In the genomic region with DNA sequence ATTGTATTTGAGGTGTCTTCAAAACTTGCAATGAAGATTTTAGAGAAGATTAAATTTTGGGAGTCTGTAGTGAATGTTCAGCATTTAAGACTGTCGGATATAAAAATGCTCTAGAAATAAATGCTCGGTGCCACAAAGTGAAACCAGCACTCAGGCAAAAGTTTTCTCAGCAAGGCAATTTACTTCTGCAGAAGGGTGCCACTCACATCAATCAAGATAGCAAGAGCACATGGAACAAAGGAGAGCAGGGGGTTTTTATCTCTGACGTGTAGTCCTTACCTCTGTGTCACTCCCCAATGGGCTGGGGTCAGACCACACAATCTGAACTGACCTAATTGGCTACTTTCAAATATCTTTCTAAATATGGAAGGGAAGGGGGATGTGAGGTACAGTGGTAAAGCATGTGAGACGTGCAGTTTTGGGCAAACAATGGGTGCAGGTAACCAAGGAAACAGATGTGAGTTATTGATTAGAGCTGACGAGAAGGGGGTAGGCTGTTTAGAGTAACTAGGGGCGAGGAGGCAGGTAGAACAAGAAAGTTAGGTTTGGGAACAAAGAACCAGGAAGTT, we compare ENCODE assay signal across 26 cellular contexts.
"Had no signal": no experiment of that assay in that cellular context is flagged by ENCODE, and none has a peak within 500 bp of the region (broad histone marks: within the 10 kb centered on the region; RNA-seq: fewer than 3 reads in every experiment).

No MANE protein-coding gene starts in this region.

- H3K27ac Mint-ChIP-seq: activated CD4-positive, alpha-beta T cell treated with anti-CD3 and anti-CD28 coated beads, Interleukin-2, amount 10 ng/mL, durations not matched to agents 24 days and 14 days; activated CD8-positive, alpha-beta memory T cell treated with anti-CD3 and anti-CD28 coated beads, Interleukin-2, amount 10 ng/mL, durations not matched to agents 7 days and 5 days; activated naive CD4-positive, alpha-beta T cell treated with anti-CD3 and anti-CD28 coated beads, Interleukin-2, amount 50 U/mL, for 24 hours; activated T-cell treated with anti-CD3 and anti-CD28 coated beads, Interleukin-2, amount 50 U/mL, for 24 hours; activated T-helper 1 cell treated with anti-CD3 and anti-CD28 coated beads, Interleukin-12 subunit alpha, Interleukin-12 subunit beta, Interleukin-2, Interleukin-4 antibody, amounts not matched to agents 30 ng/mL and 10 ng/mL and 1 ng/mL, durations not matched to agents 14 hours and 24 hours and 36 hours; brain; T-helper 1 cell treated with Interleukin-12 subunit alpha and Interleukin-12 subunit beta and Interleukin-4 antibody, amounts not matched to agents 30 μg/mL and 1 μg/mL, for 36 hours; WTC11 had no signal

- H3K27me3 ChIP-seq: MG63, Peyer's patch had no signal

- FAIRE-seq: astrocyte had no signal

- H3K36me3 ChIP-seq: MG63, Peyer's patch had no signal

- H3K4me3 ChIP-seq: MG63, Peyer's patch had no signal

- H3K4me1 Mint-ChIP-seq: activated CD4-positive, alpha-beta T cell treated with anti-CD3 and anti-CD28 coated beads, Interleukin-2, amount 10 ng/mL, durations not matched to agents 24 days and 14 days; activated CD8-positive, alpha-beta memory T cell treated with anti-CD3 and anti-CD28 coated beads, Interleukin-2, amount 10 ng/mL, durations not matched to agents 7 days and 5 days; activated naive CD4-positive, alpha-beta T cell treated with anti-CD3 and anti-CD28 coated beads, Interleukin-2, amount 50 U/mL, for 24 hours; brain; central memory CD8-positive, alpha-beta T cell had no signal

- H3K27ac ChIP-seq: Peyer's patch had no signal

- H3K4me1 ChIP-seq: Peyer's patch had no signal

- H3K36me3 Mint-ChIP-seq: activated CD8-positive, alpha-beta memory T cell treated with anti-CD3 and anti-CD28 coated beads, Interleukin-2, amount 10 ng/mL, durations not matched to agents 7 days and 5 days; brain had no signal

- DNase-seq: activated CD4-positive, alpha-beta T cell treated with anti-CD3 and anti-CD28 coated beads, Interleukin-2, amount 10 ng/mL, durations not matched to agents 24 days and 14 days; activated CD4-positive, alpha-beta T cell treated with anti-CD3 and anti-CD28 coated beads, Interleukin-2, amount 50 U/mL, for 48 hours; activated CD4-positive, CD25-positive, alpha-beta regulatory T cell treated with anti-CD3 and anti-CD28 coated beads, Interleukin-2, amount 50 U/mL, for 72 hours; activated CD8-positive, alpha-beta memory T cell treated with anti-CD3 and anti-CD28 coated beads, Interleukin-2, amount 10 ng/mL, durations not matched to agents 7 days and 5 days; activated effector memory CD4-positive, alpha-beta T cell treated with Interleukin-2 at 50 U/mL for 16 hours; activated naive CD4-positive, alpha-beta T cell; activated T-cell treated with anti-CD3 and anti-CD28 coated beads, Interleukin-2, amount 50 U/mL, for 24 hours; amygdala; MG63; MV-4-11; NCI-H1105; NCI-H1436; NCI-H1694 treated with DMSO at 0.1 percent for 48 hours; NCI-H2029 treated with DMSO at 0.1 percent for 48 hours; NCI-H510A treated with DMSO at 0.1 percent for 48 hours; NCI-H69; NK-92 treated with Interleukin-12 subunit alpha and Interleukin-12 subunit beta, amount 100 ng/mL, for 24 hours; Peyer's patch; SHP77 had no signal

- ATAC-seq: activated CD8-positive, alpha-beta memory T cell treated with anti-CD3 and anti-CD28 coated beads, Interleukin-2, amount 10 ng/mL, durations not matched to agents 7 days and 5 days; WTC11 had no signal

- H3K27me3 Mint-ChIP-seq: activated CD4-positive, alpha-beta T cell treated with anti-CD3 and anti-CD28 coated beads, Interleukin-2, amount 10 ng/mL, durations not matched to agents 24 days and 14 days had no signal

- H3K4me3 Mint-ChIP-seq: activated CD4-positive, alpha-beta T cell treated with anti-CD3 and anti-CD28 coated beads, Interleukin-2, amount 10 ng/mL, durations not matched to agents 24 days and 14 days; activated CD8-positive, alpha-beta memory T cell treated with anti-CD3 and anti-CD28 coated beads, Interleukin-2, amount 10 ng/mL, durations not matched to agents 7 days and 5 days; activated naive CD4-positive, alpha-beta T cell treated with anti-CD3 and anti-CD28 coated beads, Interleukin-2, amount 50 U/mL, for 24 hours; activated T-cell treated with anti-CD3 and anti-CD28 coated beads, Interleukin-2, amount 50 U/mL, for 24 hours; activated T-helper 1 cell treated with anti-CD3 and anti-CD28 coated beads, Interleukin-12 subunit alpha, Interleukin-12 subunit beta, Interleukin-2, Interleukin-4 antibody, amounts not matched to agents 30 ng/mL and 10 ng/mL and 1 ng/mL, durations not matched to agents 14 hours and 24 hours and 36 hours; brain; central memory CD8-positive, alpha-beta T cell; T-helper 1 cell treated with Interleukin-12 subunit alpha and Interleukin-12 subunit beta and Interleukin-4 antibody, amounts not matched to agents 30 μg/mL and 1 μg/mL, for 36 hours; WTC11 had no signal
